2 cellular contexts compared by ENCODE assay signal in the genomic region with DNA sequence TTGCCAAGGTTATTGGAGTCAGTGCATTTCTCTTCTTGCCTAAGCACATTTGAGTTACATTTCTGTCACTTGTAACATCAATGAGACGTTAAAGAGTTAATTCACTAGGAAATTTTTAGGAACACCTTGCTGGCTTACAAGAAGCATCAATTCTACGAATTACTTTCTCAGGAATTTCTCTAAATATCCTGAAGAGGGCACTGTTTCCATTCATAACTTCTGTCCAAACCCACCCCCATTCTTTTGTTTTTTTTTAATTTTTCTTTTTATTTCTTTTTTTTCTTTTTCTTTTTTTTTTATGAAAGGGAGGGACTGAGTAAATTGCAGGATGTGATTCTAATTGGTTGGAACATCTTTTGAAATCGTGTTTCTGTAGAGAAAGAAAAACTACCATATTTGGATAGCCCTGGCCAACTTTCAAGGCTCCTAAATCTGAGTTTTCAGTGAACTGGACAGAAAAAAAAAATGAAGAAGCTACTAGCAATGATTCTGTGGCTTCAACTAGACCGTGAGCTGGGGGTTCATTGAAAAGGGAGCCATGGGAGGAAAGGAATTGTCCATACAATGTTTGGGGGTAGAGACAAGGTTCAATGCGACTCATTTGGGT.
TF ChIP-seq lines count a peak whose summit lies in the region.

No MANE protein-coding gene starts in this region.

TF ChIP-seq in SK-N-SH, 30 proteins besides CTCF, POLR2A, EP300 and RAD21 (continued from another document):
- TF ChIP-seq NRF1 (IDR thresholded peaks at IDR 0.05; ENCODE audit: low read depth, low read length) (no peak), JUND (IDR thresholded peaks at IDR 0.05) (no peak), MXI1 (IDR thresholded peaks at IDR 0.05; ENCODE audit: low read depth, low read length) (no peak)
- TF ChIP-seq, protein P1, sequence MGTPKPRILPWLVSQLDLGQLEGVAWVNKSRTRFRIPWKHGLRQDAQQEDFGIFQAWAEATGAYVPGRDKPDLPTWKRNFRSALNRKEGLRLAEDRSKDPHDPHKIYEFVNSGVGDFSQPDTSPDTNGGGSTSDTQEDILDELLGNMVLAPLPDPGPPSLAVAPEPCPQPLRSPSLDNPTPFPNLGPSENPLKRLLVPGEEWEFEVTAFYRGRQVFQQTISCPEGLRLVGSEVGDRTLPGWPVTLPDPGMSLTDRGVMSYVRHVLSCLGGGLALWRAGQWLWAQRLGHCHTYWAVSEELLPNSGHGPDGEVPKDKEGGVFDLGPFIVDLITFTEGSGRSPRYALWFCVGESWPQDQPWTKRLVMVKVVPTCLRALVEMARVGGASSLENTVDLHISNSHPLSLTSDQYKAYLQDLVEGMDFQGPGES (IDR thresholded peaks at IDR 0.05; ENCODE audit: low read depth, low read length): no peak
- TF ChIP-seq, protein P2, sequence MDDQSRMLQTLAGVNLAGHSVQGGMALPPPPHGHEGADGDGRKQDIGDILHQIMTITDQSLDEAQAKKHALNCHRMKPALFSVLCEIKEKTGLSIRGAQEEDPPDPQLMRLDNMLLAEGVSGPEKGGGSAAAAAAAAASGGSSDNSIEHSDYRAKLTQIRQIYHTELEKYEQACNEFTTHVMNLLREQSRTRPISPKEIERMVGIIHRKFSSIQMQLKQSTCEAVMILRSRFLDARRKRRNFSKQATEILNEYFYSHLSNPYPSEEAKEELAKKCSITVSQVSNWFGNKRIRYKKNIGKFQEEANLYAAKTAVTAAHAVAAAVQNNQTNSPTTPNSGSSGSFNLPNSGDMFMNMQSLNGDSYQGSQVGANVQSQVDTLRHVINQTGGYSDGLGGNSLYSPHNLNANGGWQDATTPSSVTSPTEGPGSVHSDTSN (IDR thresholded peaks at IDR 0.05): no peak

TF ChIP-seq in SK-N-SH treated with all-trans-retinoic acid at 6 μM for 48 hours, 23 proteins besides CTCF, POLR2A, EP300 and RAD21 (continued from another document):
- TF ChIP-seq, protein P3, sequence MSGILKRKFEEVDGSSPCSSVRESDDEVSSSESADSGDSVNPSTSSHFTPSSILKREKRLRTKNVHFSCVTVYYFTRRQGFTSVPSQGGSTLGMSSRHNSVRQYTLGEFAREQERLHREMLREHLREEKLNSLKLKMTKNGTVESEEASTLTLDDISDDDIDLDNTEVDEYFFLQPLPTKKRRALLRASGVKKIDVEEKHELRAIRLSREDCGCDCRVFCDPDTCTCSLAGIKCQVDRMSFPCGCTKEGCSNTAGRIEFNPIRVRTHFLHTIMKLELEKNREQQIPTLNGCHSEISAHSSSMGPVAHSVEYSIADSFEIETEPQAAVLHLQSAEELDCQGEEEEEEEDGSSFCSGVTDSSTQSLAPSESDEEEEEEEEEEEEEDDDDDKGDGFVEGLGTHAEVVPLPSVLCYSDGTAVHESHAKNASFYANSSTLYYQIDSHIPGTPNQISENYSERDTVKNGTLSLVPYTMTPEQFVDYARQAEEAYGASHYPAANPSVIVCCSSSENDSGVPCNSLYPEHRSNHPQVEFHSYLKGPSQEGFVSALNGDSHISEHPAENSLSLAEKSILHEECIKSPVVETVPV (CRISPR knock-in tag; IDR thresholded peaks at IDR 0.05): no peak
- TF ChIP-seq ZNF70 (CRISPR knock-in tag; IDR thresholded peaks at IDR 0.05) (no peak), ZFP30 (CRISPR knock-in tag; IDR thresholded peaks at IDR 0.05) (no peak), CSDC2 (CRISPR knock-in tag; IDR thresholded peaks at IDR 0.05) (no peak), ZNF565 (CRISPR knock-in tag; conservative IDR thresholded peaks at IDR 0.05; ENCODE audit: low read depth) (no peak), TCF4 (CRISPR knock-in tag; IDR thresholded peaks at IDR 0.05; ENCODE audit: borderline replicate concordance) (no peak), OSR1 (CRISPR knock-in tag; IDR thresholded peaks at IDR 0.05) (no peak), GLIS3 (CRISPR knock-in tag; IDR thresholded peaks at IDR 0.05) (no peak), ARNTL (CRISPR knock-in tag; IDR thresholded peaks at IDR 0.05; ENCODE audit: borderline replicate concordance, low read depth) (no peak), ZC3H10 (CRISPR knock-in tag; IDR thresholded peaks at IDR 0.05) (no peak), PPARA (CRISPR knock-in tag; IDR thresholded peaks at IDR 0.05; ENCODE audit: borderline replicate concordance) (no peak), TOX (CRISPR knock-in tag; IDR thresholded peaks at IDR 0.05; ENCODE audit: borderline replicate concordance) (no peak), ISL1 (CRISPR knock-in tag; IDR thresholded peaks at IDR 0.05) (no peak), ESRRG (CRISPR knock-in tag; IDR thresholded peaks at IDR 0.05) (no peak), RARB (CRISPR knock-in tag; IDR thresholded peaks at IDR 0.05) (no peak)
- TF ChIP-seq, protein P4, sequence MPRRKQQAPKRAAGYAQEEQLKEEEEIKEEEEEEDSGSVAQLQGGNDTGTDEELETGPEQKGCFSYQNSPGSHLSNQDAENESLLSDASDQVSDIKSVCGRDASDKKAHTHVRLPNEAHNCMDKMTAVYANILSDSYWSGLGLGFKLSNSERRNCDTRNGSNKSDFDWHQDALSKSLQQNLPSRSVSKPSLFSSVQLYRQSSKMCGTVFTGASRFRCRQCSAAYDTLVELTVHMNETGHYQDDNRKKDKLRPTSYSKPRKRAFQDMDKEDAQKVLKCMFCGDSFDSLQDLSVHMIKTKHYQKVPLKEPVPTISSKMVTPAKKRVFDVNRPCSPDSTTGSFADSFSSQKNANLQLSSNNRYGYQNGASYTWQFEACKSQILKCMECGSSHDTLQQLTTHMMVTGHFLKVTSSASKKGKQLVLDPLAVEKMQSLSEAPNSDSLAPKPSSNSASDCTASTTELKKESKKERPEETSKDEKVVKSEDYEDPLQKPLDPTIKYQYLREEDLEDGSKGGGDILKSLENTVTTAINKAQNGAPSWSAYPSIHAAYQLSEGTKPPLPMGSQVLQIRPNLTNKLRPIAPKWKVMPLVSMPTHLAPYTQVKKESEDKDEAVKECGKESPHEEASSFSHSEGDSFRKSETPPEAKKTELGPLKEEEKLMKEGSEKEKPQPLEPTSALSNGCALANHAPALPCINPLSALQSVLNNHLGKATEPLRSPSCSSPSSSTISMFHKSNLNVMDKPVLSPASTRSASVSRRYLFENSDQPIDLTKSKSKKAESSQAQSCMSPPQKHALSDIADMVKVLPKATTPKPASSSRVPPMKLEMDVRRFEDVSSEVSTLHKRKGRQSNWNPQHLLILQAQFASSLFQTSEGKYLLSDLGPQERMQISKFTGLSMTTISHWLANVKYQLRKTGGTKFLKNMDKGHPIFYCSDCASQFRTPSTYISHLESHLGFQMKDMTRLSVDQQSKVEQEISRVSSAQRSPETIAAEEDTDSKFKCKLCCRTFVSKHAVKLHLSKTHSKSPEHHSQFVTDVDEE (CRISPR knock-in tag; IDR thresholded peaks at IDR 0.05): no peak
